16 cellular contexts compared by ENCODE assay signal in the genomic region with DNA sequence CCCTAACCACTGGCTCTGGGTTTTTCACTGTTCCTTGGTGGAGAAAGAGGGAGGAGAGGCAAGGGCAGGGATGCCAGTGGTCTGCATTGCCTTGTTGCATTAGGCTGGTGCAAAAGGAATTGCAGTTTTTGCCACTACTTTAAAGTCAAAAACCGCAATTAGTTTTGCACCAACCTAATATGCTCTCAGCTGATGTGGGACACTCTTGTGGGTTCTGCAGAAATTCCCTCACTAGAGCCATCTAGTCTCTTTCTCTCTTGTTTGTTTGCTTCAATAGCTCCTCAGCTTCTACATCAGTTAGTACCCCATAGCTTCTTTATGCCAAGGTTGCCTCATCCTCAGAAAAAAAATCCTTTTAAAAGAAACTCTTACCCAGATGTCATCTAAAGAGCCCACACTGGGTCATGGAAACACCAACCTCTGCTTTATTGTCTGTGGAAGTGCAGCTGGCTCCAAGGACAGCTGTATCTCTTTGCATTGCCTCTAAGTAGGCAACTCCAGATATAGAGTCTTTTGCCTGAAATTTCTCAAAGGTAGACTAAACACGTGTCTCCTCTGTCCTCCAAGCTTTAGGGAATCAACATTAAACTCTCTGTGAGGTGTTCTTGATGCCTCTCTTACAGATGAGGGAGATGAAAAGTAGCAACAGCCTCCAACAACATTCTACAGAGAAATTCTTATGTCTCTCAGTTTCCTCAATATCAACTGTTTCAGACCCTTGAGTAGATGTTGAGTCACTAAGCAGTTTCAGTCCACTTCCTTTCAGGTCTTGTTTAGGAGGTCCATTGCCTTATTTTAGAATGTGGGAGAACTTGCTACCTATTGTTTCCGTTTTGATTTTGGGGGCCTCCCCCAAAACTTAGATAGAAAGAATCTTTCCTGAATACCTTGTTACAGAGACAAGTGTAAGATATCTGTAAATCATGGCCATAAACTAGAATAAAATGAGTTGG.
DNase-seq lines count a peak whose midpoint lies in the region; ATAC-seq and TF ChIP-seq lines count a peak whose summit lies in the region.
"Had no signal": no experiment of that assay in that cellular context is flagged by ENCODE, and none has a peak within 500 bp of the region (broad histone marks: within the 10 kb centered on the region; RNA-seq: fewer than 3 reads in every experiment).

No MANE protein-coding gene starts in this region.

- in situ Hi-C loops in GM13976 (cut with MboI; ENCODE audit: low sequenced_read_pairs, unreplicated experiment) (no loop called here), KBM-7 (cut with MboI; ENCODE audit: low pct_unique_long_range_greater_than_20kb, low sequenced_read_pairs) (no loop called here)

- no peaks in the 10 kb centered on the region for H3K36me3 ChIP-seq in Karpas-422 (ENCODE audit: insufficient read depth, low read length)
- H3K36me3 ChIP-seq: uterus had no signal

- DNase-seq in GM13976 (ENCODE audit: low spot score) (peak; percentile 10), DMS79 (lab: John Stamatoyannopoulos, UW) (no peak), KBM-7 (no peak), Karpas-422 (no peak), DMS 273 (lab: John Stamatoyannopoulos, UW; ENCODE audit: unreplicated experiment) (no peak)
- DNase-seq: activated CD4-positive, alpha-beta T cell treated with anti-CD3 and anti-CD28 coated beads for 4 hours; activated T-cell treated with anti-CD3 and anti-CD28 coated beads, Interleukin-2, amount 50 U/mL, for 4 hours; cortex of kidney; DMS153; left ventricle myocardium superior; stimulated activated CD4-positive, alpha-beta T cell treated with anti-CD3 and anti-CD28 coated beads, Interleukin-1b, Interleukin-23, amount 100 ng/mL, for 48 hours; T-helper 2 cell; uterus had no signal

- H2AFZ ChIP-seq in Karpas-422 (ENCODE audit: low read length): no peak overlapping the region

- no peak overlapping the region for H3K4me2 ChIP-seq in Karpas-422 (ENCODE audit: low read depth, low read length, poor library complexity, severe bottlenecking)

- no peak for TF ChIP-seq CTCF in GM13976 (IDR thresholded peaks at IDR 0.05; ENCODE audit: borderline replicate concordance, control extremely low read depth, extremely low read depth, insufficient read depth, missing control alignments)

- 0 out of 2 replicates have a peak, but pooled peaks cover 5% of the 10 kb centered on the region for H3K27me3 ChIP-seq in Karpas-422 (ENCODE audit: low read length)
- H3K27me3 ChIP-seq: uterus had no signal

- no peaks in the 10 kb centered on the region for H3K9me3 ChIP-seq in Karpas-422 (ENCODE audit: low read length)
- H3K9me3 ChIP-seq: uterus had no signal

- no peaks in the 10 kb centered on the region for H3K4me1 ChIP-seq in Karpas-422 (ENCODE audit: low read length)
- H3K4me1 ChIP-seq: uterus had no signal

- no peak overlapping the region for H3K9ac ChIP-seq in Karpas-422 (ENCODE audit: low read length)

- no peak overlapping the region for H3K4me3 ChIP-seq in Karpas-422 (ENCODE audit: low read length)
- H3K4me3 ChIP-seq: uterus had no signal

- ATAC-seq in GM19043 (IDR thresholded peaks at IDR 0.05; ENCODE audit: low read depth, unreplicated experiment): peak; percentile 82
- peak; percentile 91 for ATAC-seq in GM21825 (IDR thresholded peaks at IDR 0.05; ENCODE audit: unreplicated experiment)
- ATAC-seq in HG03469 (IDR thresholded peaks at IDR 0.05; ENCODE audit: unreplicated experiment): peak; percentile 69
- ATAC-seq: activated T-cell treated with anti-CD3 and anti-CD28 coated beads, Interleukin-2, amount 50 U/mL, for 4 hours; left ventricle myocardium superior had no signal

- no peak overlapping the region for H3K27ac ChIP-seq in Karpas-422 (ENCODE audit: low read length)
- H3K27ac ChIP-seq: uterus had no signal

- H3K9me2 ChIP-seq in Karpas-422 (replicated peaks; ENCODE audit: insufficient read depth, low read length): no peaks in the 10 kb centered on the region

- no peaks in the 10 kb centered on the region for H4K20me1 ChIP-seq in Karpas-422 (ENCODE audit: insufficient read depth, low read depth, low read length)

- no peaks in the 10 kb centered on the region for H3K79me2 ChIP-seq in Karpas-422 (ENCODE audit: low read length)
